In genomic region chr3:182276512-182276911, GRCh38 we compare ENCODE assay signal across 22 cellular contexts.
DNase-seq lines count a peak whose midpoint lies in the region; ATAC-seq, FAIRE-seq and TF ChIP-seq lines count a peak whose summit lies in the region.
"Had no signal": no experiment of that assay in that cellular context is flagged by ENCODE, and none has a peak within 500 bp of the region (broad histone marks: within the 10 kb centered on the region; RNA-seq: fewer than 3 reads in every experiment).

No MANE protein-coding gene starts in this region.

- no peaks in the 10 kb centered on the region for H3K23me2 ChIP-seq in H1 (ENCODE audit: low read depth, low read length)

- H3K36me3 Mint-ChIP-seq in neural progenitor cell, result no peaks in the 10 kb centered on the region
- H3K36me3 Mint-ChIP-seq in activated CD8-positive, alpha-beta memory T cell treated with anti-CD3 and anti-CD28 coated beads, Interleukin-2, amount 10 ng/mL, durations not matched to agents 7 days and 5 days, result no peaks in the 10 kb centered on the region
- H3K36me3 Mint-ChIP-seq: CD4-positive, CD25-positive, alpha-beta regulatory T cell; CD8-positive, alpha-beta memory T cell; IgD-negative memory B cell had no signal

- no peaks in the 10 kb centered on the region for H3F3A ChIP-seq in neural progenitor cell (ENCODE audit: low read depth)

- H3K27me3 Mint-ChIP-seq in neural progenitor cell (ENCODE audit: insufficient read depth, low read depth), result peaks cover 3% of the 10 kb centered on the region
- H3K27me3 Mint-ChIP-seq in activated CD8-positive, alpha-beta memory T cell treated with anti-CD3 and anti-CD28 coated beads, Interleukin-2, amount 10 ng/mL, durations not matched to agents 7 days and 5 days, result no peaks in the 10 kb centered on the region
- H3K27me3 Mint-ChIP-seq: CD4-positive, CD25-positive, alpha-beta regulatory T cell had no signal

- H3K4me1 ChIP-seq in H1 (replicated peaks in 1 of 4; ENCODE audit: control insufficient read depth in 3 of 4, insufficient read depth in 4 of 4, low read length in 3 of 4) (peaks cover 0 to 5% (median 0%) of the 10 kb centered on the region in 4 experiments; a peak in 1 of 7 replicates), neural progenitor cell (no peaks in the 10 kb centered on the region)
- H3K4me1 ChIP-seq: BE2C had no signal

- no peak overlapping the region for H3K27ac Mint-ChIP-seq in neural progenitor cell
- no peak overlapping the region for H3K27ac Mint-ChIP-seq in activated CD8-positive, alpha-beta memory T cell treated with anti-CD3 and anti-CD28 coated beads, Interleukin-2, amount 10 ng/mL, durations not matched to agents 7 days and 5 days
- H3K27ac Mint-ChIP-seq: CD4-positive, CD25-positive, alpha-beta regulatory T cell; CD8-positive, alpha-beta memory T cell; GM23338; HFFc6; IgD-negative memory B cell had no signal

- H3K79me2 ChIP-seq in H1 (ENCODE audit: control insufficient read depth in 1 of 2, insufficient read depth in 2 of 2, low read length in 2 of 2), result no peaks in the 10 kb centered on the region
- H3K79me2 ChIP-seq in neural progenitor cell (ENCODE audit: low read depth), result no peaks in the 10 kb centered on the region

- no peak overlapping the region for H2BK15ac ChIP-seq in H1 (ENCODE audit: low read length)

- H2AFZ ChIP-seq in H1 (ENCODE audit: low read length) (peak overlapping the region; percentile 66; the same call in 1 of the 2 replicates), neural progenitor cell (replicated peaks) (no peak overlapping the region)
- H2AFZ ChIP-seq: GM23338 had no signal

- H3K4me3 Mint-ChIP-seq in neural progenitor cell, result no peak overlapping the region
- no peak overlapping the region for H3K4me3 Mint-ChIP-seq in activated CD8-positive, alpha-beta memory T cell treated with anti-CD3 and anti-CD28 coated beads, Interleukin-2, amount 10 ng/mL, durations not matched to agents 7 days and 5 days
- H3K4me3 Mint-ChIP-seq: CD4-positive, CD25-positive, alpha-beta regulatory T cell; CD8-positive, alpha-beta memory T cell; GM23338; HFFc6; IgD-negative memory B cell had no signal

- DNase-seq in LHCN-M2 (ENCODE audit: low read depth) (peak; percentile 6), H1 (ENCODE audit: low read depth in 1 of 2, low spot score in 2 of 2) (no peak), neural progenitor cell (ENCODE audit: low spot score) (peak; percentile 36), D341Med (ENCODE audit: low spot score) (no peak)
- no peak for DNase-seq in activated CD8-positive, alpha-beta memory T cell treated with anti-CD3 and anti-CD28 coated beads, Interleukin-2, amount 10 ng/mL, durations not matched to agents 7 days and 5 days
- DNase-seq in NK-92 treated with Interleukin-12 subunit alpha and Interleukin-12 subunit beta, amount 100 ng/mL, for 24 hours (lab: John Stamatoyannopoulos, UW), result no peak
- DNase-seq: ACHN; BE2C; C1 segment of cervical spinal cord; CD4-positive, CD25-positive, alpha-beta regulatory T cell; CD8-positive, alpha-beta memory T cell; COR-L47; GDM1; H7; HFFc6 had no signal

- H3K9ac ChIP-seq in H1 (replicated peaks in 1 of 4; ENCODE audit: extremely low read depth in 1 of 4, low read depth in 3 of 4, low read length in 3 of 4) (no peak overlapping the region), neural progenitor cell (no peak overlapping the region)

- no peaks in the 10 kb centered on the region for H4K20me1 ChIP-seq in H1 (replicated peaks in 1 of 2; ENCODE audit: control insufficient read depth in 1 of 2, insufficient read depth in 2 of 2, low read length in 2 of 2)
- H4K20me1 ChIP-seq in neural progenitor cell (ENCODE audit: low read depth), result no peaks in the 10 kb centered on the region

- no peaks in the 10 kb centered on the region for H3K79me1 ChIP-seq in H1 (ENCODE audit: low read depth, low read length)

- TF ChIP-seq POLR2A in H1 (IDR thresholded peaks at IDR 0.05; ENCODE audit: control extremely low read depth in 1 of 2, low read depth in 2 of 2, low read length in 2 of 2), result no peak

- H4K5ac ChIP-seq in H1 (ENCODE audit: insufficient read length, low read depth, low read length), result no peak overlapping the region

- H3K4me2 ChIP-seq in H1 (ENCODE audit: insufficient read depth in 1 of 2, low read depth in 2 of 2, low read length in 2 of 2) (no peak overlapping the region), neural progenitor cell (no peak overlapping the region)
- H3K4me2 ChIP-seq: GM23338 had no signal

- TF ChIP-seq CTCF in H1 (IDR thresholded peaks at IDR 0.05; ENCODE audit: control extremely low read depth in 1 of 3, insufficient read depth in 1 of 3, low read depth in 1 of 3, low read length in 3 of 3) (no peak), neural progenitor cell (IDR thresholded peaks at IDR 0.05) (no peak)

- H4K8ac ChIP-seq in H1 (ENCODE audit: extremely low read depth, insufficient read depth, low read length), result no peak overlapping the region

- no peak overlapping the region for H3K56ac ChIP-seq in H1 (replicated peaks; ENCODE audit: insufficient read length, low read depth, low read length)

- 76% methylated on average over 4 of the region's 4 CpGs; no CpG with 5 or more reads in 1 of the 2 experiments for WGBS in H1 (ENCODE audit: extremely low coverage in 1 of 2, insufficient coverage in 1 of 2, insufficient read length in 1 of 2, insufficient replicate concordance in 2 of 2, low coverage in 1 of 2, low lambda C conversion rate in 2 of 2, missing lambda C conversion rate in 1 of 2), 2 experiments

- H3K4ac ChIP-seq in H1 (replicated peaks; ENCODE audit: insufficient read length, low read depth, low read length), result no peak overlapping the region

- no peak for TF ChIP-seq RAD21 in H1 (IDR thresholded peaks at IDR 0.05 in 1 of 2, conservative IDR thresholded peaks at IDR 0.05 in 1 of 2; ENCODE audit: low read depth in 2 of 2, low read length in 2 of 2)

- H3K36me3 ChIP-seq in H1 (ENCODE audit: control insufficient read depth in 2 of 4, insufficient read depth in 4 of 4, low read length in 3 of 4) (no peaks in the 10 kb centered on the region), neural progenitor cell (no peaks in the 10 kb centered on the region)
- H3K36me3 ChIP-seq: BE2C had no signal

- no peak overlapping the region for H2BK5ac ChIP-seq in H1 (ENCODE audit: low read depth, low read length)

- ATAC-seq in activated CD8-positive, alpha-beta memory T cell treated with anti-CD3 and anti-CD28 coated beads, Interleukin-2, amount 10 ng/mL, durations not matched to agents 7 days and 5 days, result no peak
- ATAC-seq: GM23338, HCT116, HepG2 had no signal

- H3K4me1 Mint-ChIP-seq in neural progenitor cell, result peaks cover 12% of the 10 kb centered on the region
- no peaks in the 10 kb centered on the region for H3K4me1 Mint-ChIP-seq in activated CD8-positive, alpha-beta memory T cell treated with anti-CD3 and anti-CD28 coated beads, Interleukin-2, amount 10 ng/mL, durations not matched to agents 7 days and 5 days
- H3K4me1 Mint-ChIP-seq: CD4-positive, CD25-positive, alpha-beta regulatory T cell; CD8-positive, alpha-beta memory T cell; IgD-negative memory B cell had no signal

- POLR2A ChIA-PET in H1 (lab: Charles Lee; ENCODE audit: partially characterized antibody), result no interaction called here

- H2BK20ac ChIP-seq in H1 (ENCODE audit: low read length), result 0 out of 2 replicates have a peak overlapping the region, but pooled peaks have one; percentile 36

- H3K27ac ChIP-seq in H1 (ENCODE audit: low read depth, low read length) (no peak overlapping the region), neural progenitor cell (no peak overlapping the region)

- no peak overlapping the region for H2AK5ac ChIP-seq in H1 (ENCODE audit: low read depth, low read length)

- no peak overlapping the region for H3K4me3 ChIP-seq in H1 (ENCODE audit: extremely low read depth in 1 of 4, insufficient read depth in 2 of 4, low read depth in 3 of 4, low read length in 4 of 4)
- no peak overlapping the region for H3K4me3 ChIP-seq in neural progenitor cell
- H3K4me3 ChIP-seq: GM23338 had no signal

- TF ChIP-seq EP300 in H1 (IDR thresholded peaks at IDR 0.05; ENCODE audit: borderline replicate concordance in 1 of 2, low read depth in 2 of 2, low read length in 2 of 2), result no peak

- no peaks in the 10 kb centered on the region for H3K27me3 ChIP-seq in H1 (replicated peaks in 1 of 4; ENCODE audit: control insufficient read depth in 3 of 4, extremely low read depth in 1 of 4, insufficient read depth in 3 of 4, low read length in 3 of 4)
- H3K27me3 ChIP-seq in neural progenitor cell, result no peaks in the 10 kb centered on the region
- H3K27me3 ChIP-seq: BE2C had no signal

- no peak overlapping the region for H2BK120ac ChIP-seq in H1 (replicated peaks; ENCODE audit: low read depth, low read length)

- no peaks in the 10 kb centered on the region for H3K9me3 Mint-ChIP-seq in neural progenitor cell
- no peaks in the 10 kb centered on the region for H3K9me3 Mint-ChIP-seq in activated CD8-positive, alpha-beta memory T cell treated with anti-CD3 and anti-CD28 coated beads, Interleukin-2, amount 10 ng/mL, durations not matched to agents 7 days and 5 days (ENCODE audit: low read depth)
- H3K9me3 Mint-ChIP-seq: GM23338 had no signal

- H2BK12ac ChIP-seq in H1 (ENCODE audit: low read depth, low read length), result no peak overlapping the region; the same call in 1 of the 2 replicates

- H4K91ac ChIP-seq in H1 (replicated peaks; ENCODE audit: insufficient read length, low read length), result no peak overlapping the region

- no peak overlapping the region for H3K23ac ChIP-seq in H1 (ENCODE audit: insufficient read length)

- CTCF ChIA-PET in H1 (lab: Charles Lee; ENCODE audit: partially characterized antibody), result interaction anchor here (1.7 kb wide), 1 partner anchor 17 kb away, joined by 4 read pairs; no protein-coding TSS in a partner anchor
- CTCF ChIA-PET in activated CD8-positive, alpha-beta memory T cell treated with anti-CD3 and anti-CD28 coated beads, Interleukin-2, amount 10 ng/mL, durations not matched to agents 7 days and 5 days (lab: Charles Lee), result no interaction called here

- H3K14ac ChIP-seq in H1 (ENCODE audit: insufficient read length), result no peak overlapping the region

- H3K9me3 ChIP-seq in H1 (ENCODE audit: insufficient read depth in 2 of 2, low read depth in 1 of 2, low read length in 1 of 2), result no peaks in the 10 kb centered on the region
- H3K9me3 ChIP-seq in neural progenitor cell (ENCODE audit: low read depth), result no peaks in the 10 kb centered on the region
- H3K9me3 ChIP-seq: BE2C had no signal

- no peak for FAIRE-seq in H1 (lab: Jason Lieb, UNC)
- FAIRE-seq: A204.1, D721Med, GM12892, HepG2 had no signal

- H3K18ac ChIP-seq in H1 (ENCODE audit: extremely low read depth, low read length), result no peak overlapping the region

TF ChIP-seq in H1, 55 proteins besides CTCF, POLR2A, EP300 and RAD21 (continues in another document):
- TF ChIP-seq RBBP5 (IDR thresholded peaks at IDR 0.05; ENCODE audit: borderline replicate concordance, low read depth, low read length) (no peak), MAFK (IDR thresholded peaks at IDR 0.05; ENCODE audit: low read depth, low read length) (no peak), CBX5 (IDR thresholded peaks at IDR 0.05; ENCODE audit: low read depth, low read length) (no peak), RXRA (IDR thresholded peaks at IDR 0.05; ENCODE audit: insufficient read depth, low read depth, low read length) (no peak), SIRT6 (IDR thresholded peaks at IDR 0.05; ENCODE audit: low read length) (no peak), SRF (IDR thresholded peaks at IDR 0.05; ENCODE audit: low read depth, low read length) (no peak), HDAC6 (IDR thresholded peaks at IDR 0.05; ENCODE audit: low read depth, low read length) (no peak), JUN (IDR thresholded peaks at IDR 0.05; ENCODE audit: low read depth, low read length) (no peak)

Comparison
In these comparisons a context has a peak if more than half of its experiments do, and no peak if none do; other contexts are left out.
1. DNase-seq: peak in LHCN-M2 (single experiment) and neural progenitor cell (single experiment); none in H1 (0 of 2), D341Med (single experiment), activated CD8-positive, alpha-beta memory T cell treated with anti-CD3 and anti-CD28 coated beads, Interleukin-2, amount 10 ng/mL, durations not matched to agents 7 days and 5 days (single experiment) and NK-92 treated with Interleukin-12 subunit alpha and Interleukin-12 subunit beta, amount 100 ng/mL, for 24 hours (single experiment).